ENCODE assay signal across 18 cellular contexts in the genomic region with DNA sequence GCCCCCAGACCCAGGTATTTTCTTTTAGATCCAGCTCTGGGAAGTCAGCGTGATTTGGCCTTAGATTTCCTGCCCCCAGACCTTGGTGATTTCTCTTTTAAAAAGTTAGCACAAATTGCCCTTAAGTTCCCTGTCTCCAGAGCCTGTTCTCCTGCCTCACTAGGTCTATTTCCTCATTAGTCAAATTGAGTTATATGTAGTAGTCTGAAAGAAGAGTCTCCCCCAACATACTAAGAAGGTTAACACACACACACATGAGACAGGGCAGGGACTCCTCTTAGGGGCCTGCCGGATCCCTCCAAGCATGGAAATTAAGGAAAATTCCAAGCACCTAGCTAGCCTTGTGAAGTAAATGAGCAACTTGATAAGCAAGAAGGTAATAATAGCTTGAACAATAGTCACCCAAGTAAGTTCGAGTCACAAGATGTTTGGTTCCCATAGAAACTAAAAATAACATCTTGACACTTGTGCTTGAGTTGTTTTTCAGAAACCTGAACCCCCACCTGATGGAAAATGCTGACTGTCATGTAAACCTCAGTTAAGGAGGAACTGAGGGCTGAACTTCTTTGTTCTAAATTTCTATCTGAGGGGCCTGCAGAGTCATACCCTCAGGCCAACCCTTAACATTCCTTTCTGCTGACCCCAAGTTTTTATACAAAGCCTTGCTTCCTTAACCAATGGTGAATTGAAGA. TPM values are rescaled to one million over a fixed set of nuclear protein-coding genes. Genes with fewer than 3 reads are reported as not detected.
A peak's percentile ranks its signal among the peaks of the same experiment; 100 is the strongest.
DNase-seq lines count a peak whose midpoint lies in the region; ATAC-seq and TF ChIP-seq lines count a peak whose summit lies in the region.
"Had no signal": no experiment of that assay in that cellular context is flagged by ENCODE, and none has a peak within 500 bp of the region (broad histone marks: within the 10 kb centered on the region; RNA-seq: fewer than 3 reads in every experiment).

No MANE protein-coding gene starts in this region.

- H3K4me2 ChIP-seq in GM23338 = no peak overlapping the region

- H3K4me3 ChIP-seq in AG10803 (ENCODE audit: low read length) (no peak overlapping the region), GM23338 (no peak overlapping the region), left lung (no peak overlapping the region), BE2C (ENCODE audit: low read depth, low read length) (no peak overlapping the region)
- H3K4me3 ChIP-seq: body of pancreas, lung, psoas muscle, stomach had no signal

- peaks cover 22% of the 10 kb centered on the region for H3K36me3 ChIP-seq in GM23338 (ENCODE audit: insufficient read depth)
- H3K36me3 ChIP-seq in left lung = peaks cover 0 to 19% of the 10 kb centered on the region in 2 donors
- H3K36me3 ChIP-seq in BE2C = peaks cover 6% of the 10 kb centered on the region

- H3K9me3 ChIP-seq in left lung = no peaks in the 10 kb centered on the region
- no peaks in the 10 kb centered on the region for H3K9me3 ChIP-seq in BE2C
- H3K9me3 ChIP-seq: body of pancreas, psoas muscle had no signal

- no peak overlapping the region for H2AFZ ChIP-seq in GM23338

- H3K27me3 Mint-ChIP-seq in GM23338 (ENCODE audit: insufficient read depth, low read depth, poor library complexity) = peaks cover 21% of the 10 kb centered on the region
- no peaks in the 10 kb centered on the region for H3K27me3 Mint-ChIP-seq in activated T-helper 1 cell treated with anti-CD3 and anti-CD28 coated beads, Interleukin-12 subunit alpha, Interleukin-12 subunit beta, Interleukin-2, Interleukin-4 antibody, amounts not matched to agents 30 ng/mL and 10 ng/mL and 1 ng/mL, durations not matched to agents 14 hours and 24 hours and 36 hours (ENCODE audit: insufficient read depth)
- H3K27me3 Mint-ChIP-seq: activated CD8-positive, alpha-beta memory T cell treated with anti-CD3 and anti-CD28 coated beads, Interleukin-2, amount 10 ng/mL, durations not matched to agents 7 days and 5 days had no signal

- no peaks in the 10 kb centered on the region; the same call in none of the 2 replicates for H4K20me1 ChIP-seq in GM23338 (replicated peaks; ENCODE audit: insufficient read depth)

- in situ Hi-C loops in KBM-7 (cut with MboI; ENCODE audit: low pct_unique_long_range_greater_than_20kb, low sequenced_read_pairs) = no loop called here

- TF ChIP-seq CTCF in AG10803 (conservative IDR thresholded peaks at IDR 0.05; ENCODE audit: low read length) (no peak), GM23338 (conservative IDR thresholded peaks at IDR 0.05; ENCODE audit: low read depth in 2 of 2) (no peak), left lung (IDR thresholded peaks at IDR 0.05) (no peak), BE2C (IDR thresholded peaks at IDR 0.05; ENCODE audit: low read depth, low read length) (no peak)

- no peaks in the 10 kb centered on the region for H3K79me2 ChIP-seq in GM23338 (replicated peaks; ENCODE audit: insufficient read depth)

- intact Hi-C loops in activated T-helper 1 cell treated with anti-CD3 and anti-CD28 coated beads, Interleukin-12 subunit alpha, Interleukin-12 subunit beta, Interleukin-2, Interleukin-4 antibody, amounts not matched to agents 30 ng/mL and 10 ng/mL and 1 ng/mL, durations not matched to agents 14 hours and 24 hours and 36 hours (cut with micrococcal nuclease) = no loop called here
- intact Hi-C loops in left lung (cut with DNase I) = no loop called here

- H3K27me3 ChIP-seq in GM23338 (ENCODE audit: insufficient read depth) (no peaks in the 10 kb centered on the region), left lung (no peaks in the 10 kb centered on the region), BE2C (no peaks in the 10 kb centered on the region)
- H3K27me3 ChIP-seq: body of pancreas, stomach had no signal

- H3F3A ChIP-seq in GM23338 (replicated peaks; ENCODE audit: low read depth) = no peaks in the 10 kb centered on the region

- peak; percentile 4 for DNase-seq in AG10803 (ENCODE audit: low read depth)
- peak; percentile 48 for DNase-seq in GM23338 (ENCODE audit: low spot score)
- DNase-seq in activated T-helper 1 cell treated with anti-CD3 and anti-CD28 coated beads, Interleukin-12 subunit alpha, Interleukin-12 subunit beta, Interleukin-2, Interleukin-4 antibody, amounts not matched to agents 30 ng/mL and 10 ng/mL and 1 ng/mL, durations not matched to agents 14 hours and 24 hours and 36 hours (ENCODE audit: low spot score) = no peak
- no peak for DNase-seq in left lung
- no peak for DNase-seq in BE2C
- DNase-seq in KBM-7 = no peak
- no peak for DNase-seq in ecto neural progenitor cell (ENCODE audit: low spot score)
- DNase-seq: activated CD8-positive, alpha-beta memory T cell treated with anti-CD3 and anti-CD28 coated beads, Interleukin-2, amount 10 ng/mL, durations not matched to agents 7 days and 5 days; body of pancreas; NCI-H1105 treated with DMSO at 0.1 percent for 48 hours; NCI-H524 treated with DMSO at 0.1 percent for 48 hours; psoas muscle; stimulated activated CD4-positive, alpha-beta T cell treated with anti-CD3 and anti-CD28 coated beads, Interleukin-4, amount 100 ng/mL, for 1 hour; stomach; T1000 had no signal

- H3K4me3 Mint-ChIP-seq in GM23338 = no peak overlapping the region
- no peak overlapping the region for H3K4me3 Mint-ChIP-seq in activated T-helper 1 cell treated with anti-CD3 and anti-CD28 coated beads, Interleukin-12 subunit alpha, Interleukin-12 subunit beta, Interleukin-2, Interleukin-4 antibody, amounts not matched to agents 30 ng/mL and 10 ng/mL and 1 ng/mL, durations not matched to agents 14 hours and 24 hours and 36 hours
- H3K4me3 Mint-ChIP-seq: activated CD8-positive, alpha-beta memory T cell treated with anti-CD3 and anti-CD28 coated beads, Interleukin-2, amount 10 ng/mL, durations not matched to agents 7 days and 5 days had no signal

- ATAC-seq in GM23338 = no peak; the same call in 2 of the 3 replicates
- peak; percentile 32 for ATAC-seq in left lung
- ATAC-seq in HG03159 (IDR thresholded peaks at IDR 0.05; ENCODE audit: unreplicated experiment) = no peak
- ATAC-seq: activated CD8-positive, alpha-beta memory T cell treated with anti-CD3 and anti-CD28 coated beads, Interleukin-2, amount 10 ng/mL, durations not matched to agents 7 days and 5 days; body of pancreas had no signal

- no peaks in the 10 kb centered on the region; the same call in 2 of the 3 replicates for H3K4me1 Mint-ChIP-seq in GM23338
- H3K4me1 Mint-ChIP-seq in activated T-helper 1 cell treated with anti-CD3 and anti-CD28 coated beads, Interleukin-12 subunit alpha, Interleukin-12 subunit beta, Interleukin-2, Interleukin-4 antibody, amounts not matched to agents 30 ng/mL and 10 ng/mL and 1 ng/mL, durations not matched to agents 14 hours and 24 hours and 36 hours (ENCODE audit: low read depth) = peaks cover 15% of the 10 kb centered on the region
- H3K4me1 Mint-ChIP-seq: activated CD8-positive, alpha-beta memory T cell treated with anti-CD3 and anti-CD28 coated beads, Interleukin-2, amount 10 ng/mL, durations not matched to agents 7 days and 5 days had no signal

- H3K9me3 Mint-ChIP-seq in GM23338 = peaks cover 35% of the 10 kb centered on the region
- H3K9me3 Mint-ChIP-seq in activated T-helper 1 cell treated with anti-CD3 and anti-CD28 coated beads, Interleukin-12 subunit alpha, Interleukin-12 subunit beta, Interleukin-2, Interleukin-4 antibody, amounts not matched to agents 30 ng/mL and 10 ng/mL and 1 ng/mL, durations not matched to agents 14 hours and 24 hours and 36 hours = no peaks in the 10 kb centered on the region

- peaks cover 78% of the 10 kb centered on the region for H3K36me3 Mint-ChIP-seq in GM23338 (ENCODE audit: low read depth)
- peaks cover 43% of the 10 kb centered on the region for H3K36me3 Mint-ChIP-seq in activated T-helper 1 cell treated with anti-CD3 and anti-CD28 coated beads, Interleukin-12 subunit alpha, Interleukin-12 subunit beta, Interleukin-2, Interleukin-4 antibody, amounts not matched to agents 30 ng/mL and 10 ng/mL and 1 ng/mL, durations not matched to agents 14 hours and 24 hours and 36 hours (ENCODE audit: low read depth)

- no peaks in the 10 kb centered on the region; the same call in 1 of the 2 replicates for H3K9me2 ChIP-seq in GM23338 (ENCODE audit: insufficient read depth)

- H3K4me1 ChIP-seq in GM23338 (ENCODE audit: insufficient read depth) = no peaks in the 10 kb centered on the region
- peaks cover 0 to 6% of the 10 kb centered on the region in 2 donors for H3K4me1 ChIP-seq in left lung
- H3K4me1 ChIP-seq in BE2C = no peaks in the 10 kb centered on the region
- H3K4me1 ChIP-seq: body of pancreas, stomach had no signal

- H3K27ac ChIP-seq in GM23338 (ENCODE audit: low read depth) (0 out of 2 replicates have a peak overlapping the region, but pooled peaks have one; percentile 36), left lung (no peak overlapping the region)
- H3K27ac ChIP-seq: body of pancreas, C4-2B, psoas muscle, stomach had no signal

- H3K27ac Mint-ChIP-seq in GM23338 = peak overlapping the region; percentile 66; the same call in 1 of the 2 replicates
- peak overlapping the region; percentile 80 for H3K27ac Mint-ChIP-seq in activated T-helper 1 cell treated with anti-CD3 and anti-CD28 coated beads, Interleukin-12 subunit alpha, Interleukin-12 subunit beta, Interleukin-2, Interleukin-4 antibody, amounts not matched to agents 30 ng/mL and 10 ng/mL and 1 ng/mL, durations not matched to agents 14 hours and 24 hours and 36 hours
- H3K27ac Mint-ChIP-seq: activated CD8-positive, alpha-beta memory T cell treated with anti-CD3 and anti-CD28 coated beads, Interleukin-2, amount 10 ng/mL, durations not matched to agents 7 days and 5 days had no signal

TF ChIP-seq in GM23338, 12 proteins besides CTCF, POLR2A, EP300 and RAD21 (continues in another document):
- TF ChIP-seq JUNB (IDR thresholded peaks at IDR 0.05; ENCODE audit: unreplicated experiment) = no peak

RNA-seq across cellular contexts. Expression of gene CAND1, which starts 51.6 kb away (rescaled TPM):
- total RNA-seq in GM23338 (2014; rRNA removed; shearing (Covaris generic)) = 151 and 164 TPM in 2 replicates
- 53.8 and 71.4 TPM in 2 replicates for polyA plus RNA-seq in GM23338 (2016; fragmentation: Nextera tagmentation; extraction: Ambion mirVana)
- total RNA-seq in activated T-helper 1 cell treated with anti-CD3 and anti-CD28 coated beads, Interleukin-12 subunit alpha, Interleukin-12 subunit beta, Interleukin-2, Interleukin-4 antibody, amounts not matched to agents 30 ng/mL and 10 ng/mL and 1 ng/mL, durations not matched to agents 14 hours and 24 hours and 36 hours = 185 and 209 TPM in 2 replicates
- total RNA-seq in left lung = 100 to 1,000 TPM; 117 to 122 TPM
- polyA plus RNA-seq in BE2C (2012; ENCODE audit: insufficient read depth, insufficient read length, low read depth) = 69.9 TPM

Comparison
In these comparisons a context has a peak if more than half of its experiments do, and no peak if none do; other contexts are left out.
1. DNase-seq: peak in AG10803 (single experiment) and GM23338 (single experiment); none in activated T-helper 1 cell treated with anti-CD3 and anti-CD28 coated beads, Interleukin-12 subunit alpha, Interleukin-12 subunit beta, Interleukin-2, Interleukin-4 antibody, amounts not matched to agents 30 ng/mL and 10 ng/mL and 1 ng/mL, durations not matched to agents 14 hours and 24 hours and 36 hours (single experiment), left lung (0 of 2), BE2C (single experiment), KBM-7 (single experiment) and ecto neural progenitor cell (single experiment).